Comparison of ENCODE assay signal across 12 cellular contexts in genomic region chr1:36136535-36136934, GRCh38. TPM values are rescaled to one million over a fixed set of nuclear protein-coding genes. Genes with fewer than 3 reads are reported as not detected.
DNase-seq lines count a peak whose midpoint lies in the region; ATAC-seq and TF ChIP-seq lines count a peak whose summit lies in the region.
"Had no signal": no experiment of that assay in that cellular context is flagged by ENCODE, and none has a peak within 500 bp of the region (broad histone marks: within the 10 kb centered on the region; RNA-seq: fewer than 3 reads in every experiment).

No MANE protein-coding gene starts in this region.

- TF ChIP-seq POLR2A in sigmoid colon (IDR thresholded peaks at IDR 0.05) = no peak

- peaks cover 0 to 66% (median 52%) of the 10 kb centered on the region in 4 donors for H3K4me1 ChIP-seq in sigmoid colon

- 71 to 86% methylated on average over 1 of the region's 1 CpG for WGBS in sigmoid colon, 2 donors

- peak; percentile 95 for DNase-seq in EH (ENCODE audit: low read depth)
- DNase-seq in fibroblast of mammary gland (ENCODE audit: low read depth) = peak; percentile 90
- DNase-seq in sigmoid colon = no peak
- no peak for DNase-seq in NCI-H2081 (lab: John Stamatoyannopoulos, UW)
- no peak for DNase-seq in activated gamma-delta T cell treated with Interleukin-2 at 50 U/mL for 16 hours
- DNase-seq in NCI-H748 treated with DMSO at 0.1 percent for 48 hours (lab: John Stamatoyannopoulos, UW) = no peak
- DNase-seq: NCI-H1092; SIG-M5; stimulated activated naive CD8-positive, alpha-beta T cell treated with anti-CD3 and anti-CD28 coated beads, Interleukin-15, Interleukin-2, amounts not matched to agents 100 U/mL and 50 U/mL, for 24 hours had no signal

- no peak for TF ChIP-seq CTCF in fibroblast of mammary gland (conservative IDR thresholded peaks at IDR 0.05; ENCODE audit: control insufficient read depth, insufficient read depth, low read depth, low read length)
- TF ChIP-seq CTCF in sigmoid colon (IDR thresholded peaks at IDR 0.05) = no peak

- peak overlapping the region; percentile 65 to 82 (median 78) for H3K27ac ChIP-seq in sigmoid colon

- H3K27me3 ChIP-seq in sigmoid colon = no peaks in the 10 kb centered on the region

- no peak overlapping the region for H3K4me3 ChIP-seq in fibroblast of mammary gland (ENCODE audit: control insufficient read depth, low read depth, low read length)
- H3K4me3 ChIP-seq in sigmoid colon = no peak overlapping the region

- H3K9me3 ChIP-seq in sigmoid colon = no peaks in the 10 kb centered on the region

- ATAC-seq in SK-N-SH treated with all-trans-retinoic acid at 6 μM for 48 hours (peak; percentile 67), GM21423 (IDR thresholded peaks at IDR 0.05; ENCODE audit: unreplicated experiment) (no peak)
- ATAC-seq: stimulated activated naive CD8-positive, alpha-beta T cell treated with anti-CD3 and anti-CD28 coated beads, Interleukin-15, Interleukin-2, amounts not matched to agents 100 U/mL and 50 U/mL, for 24 hours had no signal

- TF ChIP-seq EP300 in sigmoid colon (IDR thresholded peaks at IDR 0.05) = peak in 1 of 4 donors; percentile 41

- intact Hi-C loops in sigmoid colon (cut with DNase I) = no loop called here

- peaks cover 7 to 35% (median 16%) of the 10 kb centered on the region in 4 donors for H3K36me3 ChIP-seq in sigmoid colon

TF ChIP-seq in SK-N-SH treated with all-trans-retinoic acid at 6 μM for 48 hours, 23 proteins besides CTCF, POLR2A, EP300 and RAD21:
- TF ChIP-seq ZNF70 (CRISPR knock-in tag; IDR thresholded peaks at IDR 0.05) (no peak), ESRRG (CRISPR knock-in tag; IDR thresholded peaks at IDR 0.05) (no peak), ISL1 (CRISPR knock-in tag; IDR thresholded peaks at IDR 0.05) (no peak), TCF4 (CRISPR knock-in tag; IDR thresholded peaks at IDR 0.05; ENCODE audit: borderline replicate concordance) (no peak), OSR1 (CRISPR knock-in tag; IDR thresholded peaks at IDR 0.05) (no peak)

RNA-seq across cellular contexts. Expression of gene COL8A2, which starts 11.5 kb away (rescaled TPM):
- 10 to 100 TPM in 1 of 4 donors, 1 to 10 TPM in 3; 1.8 to 13.0 (median 4.3) TPM for total RNA-seq in sigmoid colon
- polyA plus RNA-seq in sigmoid colon = 1 to 10 TPM in 2 of 3 donors, under 1 TPM in 1; 0.60 to 3.2 (median 2.4) TPM

RNA-seq across cellular contexts. Expression of gene TRAPPC3, which starts 12.8 kb away (rescaled TPM):
- total RNA-seq in sigmoid colon = 100 to 1,000 TPM; 108 to 177 (median 129) TPM
- 100 to 1,000 TPM in 1 of 3 donors, 10 to 100 TPM in 2; 75.1 to 102 (median 80.9) TPM for polyA plus RNA-seq in sigmoid colon

RNA-seq across cellular contexts. Expression of gene MAP7D1, which starts 19.4 kb away (rescaled TPM):
- total RNA-seq in sigmoid colon = 100 to 1,000 TPM; 104 to 226 (median 129) TPM
- 10 to 100 TPM; 31.8 to 60.9 (median 57.1) TPM for polyA plus RNA-seq in sigmoid colon

RNA-seq across cellular contexts. Expression of gene ADPRS, which starts 47.8 kb away (rescaled TPM):
- total RNA-seq in sigmoid colon = 10 to 100 TPM; 24.3 to 49.6 (median 37.0) TPM
- 10 to 100 TPM; 21.6 to 30.0 (median 29.6) TPM for polyA plus RNA-seq in sigmoid colon

RNA-seq across cellular contexts. Expression of gene TEKT2, which starts 52.6 kb away (rescaled TPM):
- total RNA-seq in sigmoid colon = under 1 TPM in 1 of 4 donors, not detected in 3; 0.33 TPM
- polyA plus RNA-seq in sigmoid colon = under 1 TPM in 1 of 3 donors, not detected in 2; 0.19 TPM
- total RNA-seq: posterior vena cava had no signal

Comparison
In these comparisons a context has a peak if more than half of its experiments do, and no peak if none do; other contexts are left out.
1. DNase-seq: peak in EH (single experiment) and fibroblast of mammary gland (single experiment); none in sigmoid colon (single experiment), NCI-H2081 (0 of 2), activated gamma-delta T cell treated with Interleukin-2 at 50 U/mL for 16 hours (single experiment) and NCI-H748 treated with DMSO at 0.1 percent for 48 hours (single experiment).